17 cellular contexts compared by ENCODE assay signal in genomic region chr17:49454050-49454449, GRCh38. TPM values are rescaled to one million over a fixed set of nuclear protein-coding genes. Genes with fewer than 3 reads are reported as not detected.
DNase-seq lines count a peak whose midpoint lies in the region; ATAC-seq and TF ChIP-seq lines count a peak whose summit lies in the region.
"Had no signal": no experiment of that assay in that cellular context is flagged by ENCODE, and none has a peak within 500 bp of the region (broad histone marks: within the 10 kb centered on the region; RNA-seq: fewer than 3 reads in every experiment).

No MANE protein-coding gene starts in this region.

- WGBS in ectodermal cell, 2 experiments: 58 to 68% methylated on average over 5 of the region's 5 CpGs

- H3K4me3 ChIP-seq in ectodermal cell (ENCODE audit: insufficient read depth, low read depth, low read length) (no peak overlapping the region), ascending aorta (no peak overlapping the region)
- H3K4me3 ChIP-seq: GM12878 had no signal

- no peak overlapping the region for H3K4me3 Mint-ChIP-seq in nephron
- H3K4me3 Mint-ChIP-seq: activated CD8-positive, alpha-beta T cell treated with anti-CD3 and anti-CD28 coated beads for 36 hours; memory B cell; stimulated activated effector memory CD8-positive, alpha-beta T cell treated with anti-CD3 and anti-CD28 coated beads, Interleukin-12 subunit alpha, Interleukin-12 subunit beta, amount 100 ng/mL, for 72 hours had no signal

- peak overlapping the region; percentile 46 for H3K27ac ChIP-seq in ectodermal cell (ENCODE audit: insufficient read depth, low read depth, low read length, poor library complexity, severe bottlenecking)
- H3K27ac ChIP-seq in ascending aorta: no peak overlapping the region

- DNase-seq in AG20443 (ENCODE audit: low spot score) (peak; percentile 79), LoVo (ENCODE audit: low spot score) (peak; percentile 13), ascending aorta (ENCODE audit: low spot score in 2 of 2) (no peak), omental fat pad (ENCODE audit: low spot score) (no peak)
- no peak for DNase-seq in stimulated activated CD4-positive, alpha-beta T cell treated with anti-CD3 and anti-CD28 coated beads, Interleukin-12 subunit alpha, Interleukin-12 subunit beta, amount 100 ng/mL, for 4 hours
- DNase-seq: activated CD8-positive, alpha-beta T cell treated with anti-CD3 and anti-CD28 coated beads for 36 hours; activated gamma-delta T cell treated with Interleukin-2 at 50 U/mL for 16 hours; cerebellar nuclear complex; DMS153; erythroblast; stimulated activated CD4-positive, alpha-beta T cell treated with anti-CD3 and anti-CD28 coated beads, Interleukin-4, amount 100 ng/mL, for 1 hour had no signal

- H3K27me3 Mint-ChIP-seq in nephron (ENCODE audit: low read depth): peaks cover 24% of the 10 kb centered on the region

- H3K27ac Mint-ChIP-seq in nephron: peak overlapping the region; percentile 37 to 93 (median 89)
- H3K27ac Mint-ChIP-seq: activated CD8-positive, alpha-beta T cell treated with anti-CD3 and anti-CD28 coated beads for 36 hours; memory B cell; stimulated activated effector memory CD8-positive, alpha-beta T cell treated with anti-CD3 and anti-CD28 coated beads, Interleukin-12 subunit alpha, Interleukin-12 subunit beta, amount 100 ng/mL, for 72 hours had no signal

- no peak for ATAC-seq in HG02763 (IDR thresholded peaks at IDR 0.05; ENCODE audit: unreplicated experiment)
- no peak for ATAC-seq in omental fat pad (ENCODE audit: low FRiP score)
- ATAC-seq: activated CD8-positive, alpha-beta T cell treated with anti-CD3 and anti-CD28 coated beads for 36 hours; GM12878; stimulated activated effector memory CD8-positive, alpha-beta T cell treated with anti-CD3 and anti-CD28 coated beads, Interleukin-12 subunit alpha, Interleukin-12 subunit beta, amount 100 ng/mL, for 72 hours had no signal

- H3K36me3 ChIP-seq in ectodermal cell (ENCODE audit: control insufficient read depth, insufficient read depth, low read length): no peaks in the 10 kb centered on the region
- H3K36me3 ChIP-seq in ascending aorta: no peaks in the 10 kb centered on the region

- TF ChIP-seq CTCF in nephron (IDR thresholded peaks at IDR 0.05; ENCODE audit: unreplicated experiment in 3 of 3) (no peak), ascending aorta (IDR thresholded peaks at IDR 0.05) (no peak), omental fat pad (IDR thresholded peaks at IDR 0.05) (no peak)

- H3K36me3 Mint-ChIP-seq in nephron (ENCODE audit: low read depth): no peaks in the 10 kb centered on the region
- H3K36me3 Mint-ChIP-seq: memory B cell; stimulated activated effector memory CD8-positive, alpha-beta T cell treated with anti-CD3 and anti-CD28 coated beads, Interleukin-12 subunit alpha, Interleukin-12 subunit beta, amount 100 ng/mL, for 72 hours had no signal

- peaks cover 47% of the 10 kb centered on the region for H3K4me1 Mint-ChIP-seq in nephron

- no peaks in the 10 kb centered on the region for H3K27me3 ChIP-seq in ectodermal cell (ENCODE audit: control insufficient read depth, insufficient read depth, low read length, poor library complexity, severe bottlenecking)
- H3K27me3 ChIP-seq in ascending aorta: no peaks in the 10 kb centered on the region

- H3K9me3 ChIP-seq in ectodermal cell (ENCODE audit: control insufficient read depth, low read length) (no peaks in the 10 kb centered on the region), ascending aorta (no peaks in the 10 kb centered on the region)

- intact Hi-C loops in ascending aorta (cut with DNase I): no loop called here

- H3K4me1 ChIP-seq in ectodermal cell (ENCODE audit: control insufficient read depth, insufficient read depth, low read length): peaks cover 20% of the 10 kb centered on the region
- no peaks in the 10 kb centered on the region for H3K4me1 ChIP-seq in ascending aorta

- H3K9me3 Mint-ChIP-seq in nephron: no peaks in the 10 kb centered on the region
- H3K9me3 Mint-ChIP-seq: activated CD8-positive, alpha-beta T cell treated with anti-CD3 and anti-CD28 coated beads for 36 hours; memory B cell; stimulated activated effector memory CD8-positive, alpha-beta T cell treated with anti-CD3 and anti-CD28 coated beads, Interleukin-12 subunit alpha, Interleukin-12 subunit beta, amount 100 ng/mL, for 72 hours had no signal

RNA-seq across cellular contexts. Expression of gene PHB1, which starts 39.4 kb away (rescaled TPM):
- polyA plus RNA-seq in ectodermal cell (2013, experiment 1 of 4): 199 TPM
- 190 TPM for polyA plus RNA-seq in ectodermal cell (2013, experiment 2 of 4)
- polyA plus RNA-seq in ectodermal cell (2013, experiment 3 of 4): 111 TPM
- 127 TPM for polyA plus RNA-seq in ectodermal cell (2013, experiment 4 of 4)
- total RNA-seq in ascending aorta (79.6 TPM), omental fat pad (100 to 1,000 TPM in 2 of 4 donors, 10 to 100 TPM in 2; 86.9 to 139 (median 111) TPM)

RNA-seq across cellular contexts. Expression of gene NGFR, which starts 41.0 kb away (rescaled TPM):
- 33.1 TPM for polyA plus RNA-seq in ectodermal cell (2013, experiment 1 of 4)
- 38.7 TPM for polyA plus RNA-seq in ectodermal cell (2013, experiment 2 of 4)
- polyA plus RNA-seq in ectodermal cell (2013, experiment 3 of 4): 33.9 TPM
- 37.2 TPM for polyA plus RNA-seq in ectodermal cell (2013, experiment 4 of 4)
- total RNA-seq in ascending aorta: 53.0 TPM
- 10 to 100 TPM in 3 of 4 donors, 1 to 10 TPM in 1; 6.5 to 44.6 (median 33.7) TPM for total RNA-seq in omental fat pad

Comparison
In these comparisons a context has a peak if more than half of its experiments do, and no peak if none do; other contexts are left out.
1. DNase-seq: peak in AG20443 (single experiment) and LoVo (single experiment); none in ascending aorta (0 of 2), omental fat pad (single experiment) and stimulated activated CD4-positive, alpha-beta T cell treated with anti-CD3 and anti-CD28 coated beads, Interleukin-12 subunit alpha, Interleukin-12 subunit beta, amount 100 ng/mL, for 4 hours (single experiment).